17 cellular contexts compared by ENCODE assay signal in the genomic region with DNA sequence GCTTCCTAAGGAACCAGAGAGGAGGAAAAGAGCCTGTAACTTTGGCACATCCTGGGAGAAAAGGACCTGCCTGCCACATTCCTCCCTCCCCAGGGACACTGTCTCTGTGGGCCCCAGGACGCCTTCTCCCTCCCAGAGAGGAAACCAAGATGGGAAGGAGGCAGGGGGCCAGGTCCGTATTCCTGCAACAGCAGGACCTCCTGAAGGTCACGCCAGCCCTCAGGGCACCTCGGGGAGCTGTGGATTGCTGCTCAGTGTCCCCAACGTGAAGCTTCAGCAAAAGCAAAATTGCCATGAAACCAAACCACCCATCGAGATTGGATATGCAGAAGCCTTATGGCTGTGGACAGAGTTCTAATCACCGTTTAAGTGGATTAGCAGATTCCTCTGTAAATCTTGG.
A peak's percentile ranks its signal among the peaks of the same experiment; 100 is the strongest.
DNase-seq lines count a peak whose midpoint lies in the region; ATAC-seq lines count a peak whose summit lies in the region.
"Had no signal": no experiment of that assay in that cellular context is flagged by ENCODE, and none has a peak within 500 bp of the region (broad histone marks: within the 10 kb centered on the region; RNA-seq: fewer than 3 reads in every experiment).

No MANE protein-coding gene starts in this region.

- DNase-seq in NCI-H82 (lab: John Stamatoyannopoulos, UW) (peak; percentile 82), NCI-H82 treated with DMSO at 0.1 percent for 48 hours (lab: John Stamatoyannopoulos, UW; ENCODE audit: unreplicated experiment) (no peak), D341Med (ENCODE audit: low spot score) (peak; percentile 43), SJCRH30 (peak; percentile 63 to 73), epidermal melanocyte (ENCODE audit: insufficient read length, low spot score) (no peak)
- DNase-seq: C1 segment of cervical spinal cord; Caco-2; CD4-positive, alpha-beta T cell; DMS153; DMS79; GDM1 had no signal

- H3K9me3 ChIP-seq in SJCRH30 (replicated peaks) = 0 out of 2 replicates have a peak, but pooled peaks cover 6% of the 10 kb centered on the region
- H3K9me3 ChIP-seq: HAP-1 had no signal

- H3K4me3 ChIP-seq in SJCRH30 = no peak overlapping the region
- H3K4me3 ChIP-seq: A549, HAP-1 had no signal

- peak overlapping the region; percentile 71 for H3K27ac ChIP-seq in SJCRH30
- H3K27ac ChIP-seq: 22Rv1, A549, HL-60 had no signal

- ATAC-seq in HG02763 (IDR thresholded peaks at IDR 0.05; ENCODE audit: unreplicated experiment) = no peak
- no peak for ATAC-seq in GM18520 (IDR thresholded peaks at IDR 0.05; ENCODE audit: unreplicated experiment)
- ATAC-seq: A549 had no signal

- H3K4me1 ChIP-seq in SJCRH30 = peaks cover 15% of the 10 kb centered on the region
- H3K4me1 ChIP-seq: A549, Caco-2, HAP-1 had no signal

- H3K27me3 ChIP-seq in SJCRH30 = no peaks in the 10 kb centered on the region

- no peaks in the 10 kb centered on the region for H3K36me3 ChIP-seq in SJCRH30
- H3K36me3 ChIP-seq: HAP-1 had no signal

Comparison
In these comparisons a context has a peak if more than half of its experiments do, and no peak if none do; other contexts are left out.
1. DNase-seq: peak in NCI-H82 (single experiment), D341Med (single experiment) and SJCRH30 (2 of 2); none in NCI-H82 treated with DMSO at 0.1 percent for 48 hours (single experiment) and epidermal melanocyte (single experiment).